ENCODE assay signal across 16 cellular contexts in genomic region chr1:85617582-85618237, GRCh38. TPM values are rescaled to one million over a fixed set of nuclear protein-coding genes. Genes with fewer than 3 reads are reported as not detected.
DNase-seq lines count a peak whose midpoint lies in the region; ATAC-seq and TF ChIP-seq lines count a peak whose summit lies in the region.
"Had no signal": no experiment of that assay in that cellular context is flagged by ENCODE, and none has a peak within 500 bp of the region (broad histone marks: within the 10 kb centered on the region; RNA-seq: fewer than 3 reads in every experiment).

No MANE protein-coding gene starts in this region.

- DNase-seq in AG08396 (ENCODE audit: low spot score) (peak; percentile 64), adipocyte (ENCODE audit: low read depth) (peak; percentile 89), foreskin keratinocyte (peak in 1 of 2 donors; percentile 49), aorta (no peak), NCI-H69 (lab: John Stamatoyannopoulos, UW) (no peak)
- no peak for DNase-seq in stimulated activated CD4-positive, alpha-beta T cell treated with anti-CD3 and anti-CD28 coated beads, Interleukin-2, amount 100 ng/mL, for 24 hours
- DNase-seq: activated CD4-positive, CD25-positive, alpha-beta regulatory T cell treated with anti-CD3 and anti-CD28 coated beads, Interleukin-2, amount 50 U/mL, for 72 hours; activated T-cell treated with anti-CD3 and anti-CD28 coated beads, Interleukin-2, amount 50 U/mL, for 24 hours; body of pancreas; DMS79; Karpas-422; NCI-H2081; pancreas; stimulated activated CD4-positive, alpha-beta T cell treated with anti-CD3 and anti-CD28 coated beads, Interleukin-1b, Interleukin-23, amount 100 ng/mL, for 48 hours had no signal

- WGBS in aorta, 2 donors, result 41 to 51% methylated on average over 4 of the region's 4 CpGs

- H3K4me3 ChIP-seq in adipocyte (ENCODE audit: low read length) (no peak overlapping the region), aorta (ENCODE audit: low read length in 2 of 2) (no peak overlapping the region)
- H3K4me3 ChIP-seq: body of pancreas, pancreas had no signal

- TF ChIP-seq CTCF in foreskin keratinocyte (conservative IDR thresholded peaks at IDR 0.05), result no peak

- no peaks in the 10 kb centered on the region for H3K36me3 ChIP-seq in adipocyte (ENCODE audit: control insufficient read depth, insufficient read depth, low read length, severe bottlenecking)
- no peaks in the 10 kb centered on the region for H3K36me3 ChIP-seq in aorta (ENCODE audit: control insufficient read depth in 1 of 2, insufficient read depth in 2 of 2, low read length in 1 of 2)
- H3K36me3 ChIP-seq: pancreas had no signal

- peak overlapping the region; percentile 30 for H3K9ac ChIP-seq in adipocyte (ENCODE audit: low read length)

- H3K27ac ChIP-seq in foreskin keratinocyte (no peak overlapping the region), aorta (ENCODE audit: low read depth in 1 of 2, low read length in 2 of 2) (no peak overlapping the region)
- H3K27ac ChIP-seq: body of pancreas, pancreas had no signal

- intact Hi-C loops in aorta (cut with DNase I), result no loop called here

- H3K27me3 ChIP-seq in adipocyte (replicated peaks; ENCODE audit: control insufficient read depth, insufficient read depth, low read length) (no peaks in the 10 kb centered on the region), foreskin keratinocyte (no peaks in the 10 kb centered on the region), aorta (ENCODE audit: control insufficient read depth in 1 of 2, insufficient read depth in 2 of 2, low read length in 1 of 2) (no peaks in the 10 kb centered on the region)
- H3K27me3 ChIP-seq: body of pancreas, pancreas had no signal

- H3K4me1 ChIP-seq in adipocyte (ENCODE audit: control insufficient read depth, insufficient read depth, low read length) (peaks cover 16% of the 10 kb centered on the region), foreskin keratinocyte (peaks cover 8% of the 10 kb centered on the region), aorta (ENCODE audit: control insufficient read depth in 1 of 2, insufficient read depth in 2 of 2, low read length in 2 of 2) (peaks cover 0 to 2% of the 10 kb centered on the region in 2 donors)

- H3K9me3 ChIP-seq in adipocyte (ENCODE audit: control insufficient read depth, low read length) (peaks cover 21% of the 10 kb centered on the region), aorta (ENCODE audit: control insufficient read depth, low read length) (no peaks in the 10 kb centered on the region)
- H3K9me3 ChIP-seq: body of pancreas, pancreas had no signal

- ATAC-seq in GM21360 (IDR thresholded peaks at IDR 0.05; ENCODE audit: unreplicated experiment) (peak; percentile 69), foreskin keratinocyte (peak; percentile 35), aorta (ENCODE audit: low FRiP score) (no peak), HG03139 (IDR thresholded peaks at IDR 0.05; ENCODE audit: unreplicated experiment) (no peak)
- ATAC-seq: body of pancreas, pancreas had no signal

RNA-seq across cellular contexts. Expression of gene CCN1, which starts 37.1 kb away (rescaled TPM):
- 162 and 169 TPM in 2 replicates for total RNA-seq in foreskin keratinocyte
- 223 and 246 TPM in 2 replicates for polyA plus RNA-seq in foreskin keratinocyte
- total RNA-seq in aorta, result 1,000 to 10,000 TPM in 1 of 2 donors, 100 to 1,000 TPM in 1; 354 to 2,327 TPM
- 100 to 1,000 TPM in 1 of 2 donors, 10 to 100 TPM in 1; 56.5 to 949 TPM for polyA plus RNA-seq in aorta

Comparison
In these comparisons a context has a peak if more than half of its experiments do, and no peak if none do; other contexts are left out.
1. DNase-seq: peak in AG08396 (single experiment) and adipocyte (single experiment); none in aorta (0 of 2), stimulated activated CD4-positive, alpha-beta T cell treated with anti-CD3 and anti-CD28 coated beads, Interleukin-2, amount 100 ng/mL, for 24 hours (0 of 2) and NCI-H69 (single experiment).
2. ATAC-seq: peak in GM21360 (single experiment) and foreskin keratinocyte (single experiment); none in aorta (single experiment) and HG03139 (single experiment).